Comparison of ENCODE assay signal across 12 cellular contexts in genomic region chr5:96338089-96338488, GRCh38.
DNase-seq lines count a peak whose midpoint lies in the region; ATAC-seq, FAIRE-seq and TF ChIP-seq lines count a peak whose summit lies in the region.
"Had no signal": no experiment of that assay in that cellular context is flagged by ENCODE, and none has a peak within 500 bp of the region (broad histone marks: within the 10 kb centered on the region; RNA-seq: fewer than 3 reads in every experiment).

No MANE protein-coding gene starts in this region.

- intact Hi-C loops in pancreas (cut with DNase I) = loop anchor here in 2 of 3 donors (10.0 kb wide), 4 partner anchors 73 to 473 kb away; partner anchors contain the start of gene ELL2 (in 2 of the 2)

- H3K36me3 ChIP-seq in pancreas = no peaks in the 10 kb centered on the region

- H3K4me1 ChIP-seq in pancreas = peaks cover 35 to 38% (median 37%) of the 10 kb centered on the region in 3 donors

- no peak for FAIRE-seq in pancreas (lab: Jason Lieb, UNC)

- TF ChIP-seq CTCF in pancreas (IDR thresholded peaks at IDR 0.05) (no peak), omental fat pad (IDR thresholded peaks at IDR 0.05) (no peak)

- no peak overlapping the region for H3K4me3 ChIP-seq in pancreas

- no peaks in the 10 kb centered on the region for H3K9me3 ChIP-seq in pancreas
- H3K9me3 ChIP-seq: Caco-2 had no signal

- ATAC-seq in GM18520 (IDR thresholded peaks at IDR 0.05; ENCODE audit: unreplicated experiment) (peak; percentile 42), GM21529 (IDR thresholded peaks at IDR 0.05; ENCODE audit: unreplicated experiment) (peak; percentile 65), HG03442 (IDR thresholded peaks at IDR 0.05; ENCODE audit: unreplicated experiment) (peak; percentile 35), pancreas (no peak), omental fat pad (ENCODE audit: low FRiP score) (no peak)

- H3K27ac ChIP-seq in pancreas = peak overlapping the region; percentile 7 to 69 (median 40)

- DNase-seq in pancreas (no peak), SK-N-DZ (ENCODE audit: low spot score) (no peak), NCI-H1105 treated with DMSO at 0.1 percent for 48 hours (lab: John Stamatoyannopoulos, UW) (no peak), omental fat pad (ENCODE audit: low spot score) (no peak)
- DNase-seq in stimulated activated CD4-positive, alpha-beta T cell treated with anti-CD3 and anti-CD28 coated beads, Interleukin-2, amount 100 ng/mL, for 48 hours = no peak
- DNase-seq: activated naive CD4-positive, alpha-beta T cell; NCI-H2171 treated with DMSO at 0.1 percent for 48 hours; SIG-M5 had no signal

- no peaks in the 10 kb centered on the region for H3K27me3 ChIP-seq in pancreas

- 32 to 45% methylated on average over 2 of the region's 2 CpGs for WGBS in pancreas, 2 donors

Comparison
In these comparisons a context has a peak if more than half of its experiments do, and no peak if none do; other contexts are left out.
1. ATAC-seq: peak in GM18520 (single experiment), GM21529 (single experiment) and HG03442 (single experiment); none in pancreas (0 of 4) and omental fat pad (single experiment).